20 cellular contexts compared by ENCODE assay signal in genomic region chr10:99360935-99361334, GRCh38. TPM values are rescaled to one million over a fixed set of nuclear protein-coding genes. Genes with fewer than 3 reads are reported as not detected.
"Had no signal": no experiment of that assay in that cellular context is flagged by ENCODE, and none has a peak within 500 bp of the region (broad histone marks: within the 10 kb centered on the region; RNA-seq: fewer than 3 reads in every experiment).

No MANE protein-coding gene starts in this region.

- H3K4me3 ChIP-seq: coronary artery, lower lobe of right lung, neural progenitor cell, ovary, sigmoid colon, stomach, testis, upper lobe of left lung had no signal

- H3K27ac Mint-ChIP-seq: activated B cell treated with CpG ODN at 0.5 μM for 24 hours; activated CD4-positive, alpha-beta T cell treated with anti-CD3 and anti-CD28 coated beads, Interleukin-2, amount 10 ng/mL, durations not matched to agents 24 days and 14 days; activated naive CD8-positive, alpha-beta T cell; activated T-cell treated with anti-CD3 and anti-CD28 coated beads, Interleukin-2, amount 50 U/mL, for 72 hours; neural progenitor cell had no signal

- H3K4me1 Mint-ChIP-seq: activated CD4-positive, alpha-beta T cell treated with anti-CD3 and anti-CD28 coated beads, Interleukin-2, amount 10 ng/mL, durations not matched to agents 24 days and 14 days had no signal

- H3K27ac ChIP-seq: coronary artery, lower lobe of right lung, neural progenitor cell, ovary, sigmoid colon, stomach, upper lobe of left lung had no signal

- H3K27me3 Mint-ChIP-seq: activated B cell treated with CpG ODN at 0.5 μM for 24 hours; activated naive CD8-positive, alpha-beta T cell had no signal

- H3K36me3 Mint-ChIP-seq: activated naive CD8-positive, alpha-beta T cell; neural progenitor cell had no signal

- H3K4me1 ChIP-seq: lower lobe of right lung, sigmoid colon, upper lobe of left lung had no signal

- H2AFZ ChIP-seq: neural progenitor cell had no signal

- DNase-seq: activated B cell treated with CpG ODN at 0.5 μM for 24 hours; activated CD4-positive, alpha-beta T cell treated with anti-CD3 and anti-CD28 coated beads, Interleukin-2, amount 10 ng/mL, durations not matched to agents 24 days and 14 days; activated CD8-positive, alpha-beta memory T cell treated with anti-CD3 and anti-CD28 coated beads, Interleukin-2, amount 50 U/mL, for 48 hours; activated gamma-delta T cell treated with Interleukin-2 at 50 U/mL for 16 hours; activated T-cell treated with anti-CD3 and anti-CD28 coated beads, Interleukin-2, amount 50 U/mL, for 72 hours; amniotic stem cell; foreskin melanocyte; left cardiac atrium; lower lobe of right lung; midbrain; ovary; sigmoid colon; stimulated activated CD4-positive, alpha-beta T cell treated with anti-CD3 and anti-CD28 coated beads, Interleukin-1b, Interleukin-23, amount 100 ng/mL, for 48 hours; stomach; testis; upper lobe of left lung had no signal

- H3K4me3 Mint-ChIP-seq: activated B cell treated with CpG ODN at 0.5 μM for 24 hours; activated CD4-positive, alpha-beta T cell treated with anti-CD3 and anti-CD28 coated beads, Interleukin-2, amount 10 ng/mL, durations not matched to agents 24 days and 14 days; activated naive CD8-positive, alpha-beta T cell; activated T-cell treated with anti-CD3 and anti-CD28 coated beads, Interleukin-2, amount 50 U/mL, for 72 hours; neural progenitor cell had no signal

- H3K4me2 ChIP-seq: neural progenitor cell had no signal

- H3K9me3 Mint-ChIP-seq: activated B cell treated with CpG ODN at 0.5 μM for 24 hours; activated CD4-positive, alpha-beta T cell treated with anti-CD3 and anti-CD28 coated beads, Interleukin-2, amount 10 ng/mL, durations not matched to agents 24 days and 14 days; activated T-cell treated with anti-CD3 and anti-CD28 coated beads, Interleukin-2, amount 50 U/mL, for 72 hours; neural progenitor cell had no signal

- ATAC-seq: activated T-cell treated with anti-CD3 and anti-CD28 coated beads, Interleukin-2, amount 50 U/mL, for 72 hours; left cardiac atrium; lower lobe of right lung had no signal

- H3K9me3 ChIP-seq: lower lobe of right lung, ovary, sigmoid colon, stomach, testis, upper lobe of left lung had no signal

- H3K36me3 ChIP-seq: lower lobe of right lung, neural progenitor cell, ovary, sigmoid colon, upper lobe of left lung had no signal

- H3K27me3 ChIP-seq: neural progenitor cell, ovary, sigmoid colon, stomach, testis, upper lobe of left lung had no signal

- H3K9ac ChIP-seq: neural progenitor cell had no signal

RNA-seq across cellular contexts. Expression of gene CNNM1, which starts 31.8 kb away (rescaled TPM):
- total RNA-seq: activated B cell treated with CpG ODN at 0.5 μM for 24 hours, myocyte had no signal
